In the genomic region with DNA sequence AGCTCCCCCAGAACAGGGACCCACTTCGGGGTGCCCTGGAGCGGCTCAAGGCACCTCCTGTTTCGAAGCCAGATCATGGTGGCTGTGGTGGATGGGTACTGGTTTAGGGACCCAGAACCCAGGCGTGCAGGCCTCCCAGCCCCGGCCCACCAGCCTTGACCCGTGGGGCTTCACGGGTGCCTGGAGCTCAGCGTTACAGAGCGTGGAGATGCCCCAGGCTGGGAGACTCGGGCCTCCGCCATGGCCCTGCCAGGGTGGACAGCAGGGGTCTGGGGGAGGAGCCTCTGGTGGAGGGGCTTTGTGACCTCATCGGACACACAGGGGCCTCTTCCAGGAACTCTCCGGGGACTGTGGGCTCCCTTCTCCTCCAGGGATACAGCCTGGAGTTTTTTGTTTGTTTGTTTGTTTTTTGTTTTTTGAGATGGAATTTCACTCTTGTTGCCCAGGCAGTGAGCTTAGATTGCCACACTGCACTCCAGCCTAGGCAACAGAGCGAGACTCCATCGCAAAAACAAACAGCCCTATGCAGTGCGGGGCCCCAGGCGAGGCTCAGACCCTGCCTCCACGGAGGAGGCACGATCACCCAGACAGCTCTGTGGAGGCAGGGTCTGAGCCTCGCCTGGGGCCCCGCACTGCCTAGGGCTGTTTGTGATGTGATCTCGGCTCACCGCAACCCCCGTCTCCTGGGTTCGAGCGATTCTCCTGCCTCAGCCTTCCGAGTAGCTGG, we compare ENCODE assay signal across 23 cellular contexts. TPM values are rescaled to one million over a fixed set of nuclear protein-coding genes. Genes with fewer than 3 reads are reported as not detected.
"Had no signal": no experiment of that assay in that cellular context is flagged by ENCODE, and none has a peak within 500 bp of the region (broad histone marks: within the 10 kb centered on the region; RNA-seq: fewer than 3 reads in every experiment).

A gene (minus strand): TSS at position 271 of the 727 bp plus-strand sequence. CDS start 194 bp downstream, at position 77.

- H3K4me1 ChIP-seq: adrenal gland, tibial artery, vagina had no signal

- DNase-seq: activated B cell treated with CpG ODN at 0.5 μM for 24 hours; activated CD4-positive, alpha-beta T cell treated with anti-CD3 and anti-CD28 coated beads, Interleukin-2, amount 10 ng/mL, durations not matched to agents 24 days and 14 days; activated CD8-positive, alpha-beta memory T cell treated with anti-CD3 and anti-CD28 coated beads, Interleukin-2, amount 50 U/mL, for 4 hours; activated CD8-positive, alpha-beta T cell treated with anti-CD3 and anti-CD28 coated beads, Interleukin-2, amount 10 ng/mL, durations not matched to agents 7 days and 5 days; activated effector memory CD4-positive, alpha-beta T cell treated with anti-CD3 and anti-CD28 coated beads, Interleukin-2, amount 50 U/mL, for 16 hours; activated T-cell treated with anti-CD3 and anti-CD28 coated beads, Interleukin-2, amount 50 U/mL, for 48 hours; adrenal gland; dorsolateral prefrontal cortex; endodermal cell; hippocampal formation; left cardiac atrium; naive thymus-derived CD4-positive, alpha-beta T cell; posterior cingulate gyrus; retina; stimulated activated CD4-positive, alpha-beta T cell treated with anti-CD3 and anti-CD28 coated beads, Interleukin-2, amount 100 ng/mL, for 48 hours; T-helper 17 cell; tibial artery had no signal

- H3K4me3 ChIP-seq: adrenal gland, cardiac muscle cell, dorsolateral prefrontal cortex, mucosa of descending colon, tibial artery, vagina had no signal

- H3K4me3 Mint-ChIP-seq: activated B cell treated with CpG ODN at 0.5 μM for 24 hours; activated CD4-positive, alpha-beta T cell treated with anti-CD3 and anti-CD28 coated beads, Interleukin-2, amount 10 ng/mL, durations not matched to agents 24 days and 14 days; activated CD8-positive, alpha-beta T cell treated with anti-CD3 and anti-CD28 coated beads, Interleukin-2, amount 10 ng/mL, durations not matched to agents 7 days and 5 days; activated naive CD4-positive, alpha-beta T cell treated with anti-CD3 and anti-CD28 coated beads, Interleukin-2, amount 50 U/mL, for 24 hours; endodermal cell; naive thymus-derived CD4-positive, alpha-beta T cell; stimulated activated memory B cell treated with anti-CD40 and anti-IgM and Interleukin-4, amounts not matched to agents 10 μg/mL and 1 μg/mL and 100 μg/mL, for 72 hours; T-helper 17 cell had no signal

- H3K27ac Mint-ChIP-seq: activated B cell treated with CpG ODN at 0.5 μM for 24 hours; activated CD4-positive, alpha-beta T cell treated with anti-CD3 and anti-CD28 coated beads, Interleukin-2, amount 10 ng/mL, durations not matched to agents 24 days and 14 days; activated CD8-positive, alpha-beta T cell treated with anti-CD3 and anti-CD28 coated beads, Interleukin-2, amount 10 ng/mL, durations not matched to agents 7 days and 5 days; activated naive CD4-positive, alpha-beta T cell treated with anti-CD3 and anti-CD28 coated beads, Interleukin-2, amount 50 U/mL, for 24 hours; endodermal cell; naive thymus-derived CD4-positive, alpha-beta T cell; stimulated activated memory B cell treated with anti-CD40 and anti-IgM and Interleukin-4, amounts not matched to agents 10 μg/mL and 1 μg/mL and 100 μg/mL, for 72 hours; T-helper 17 cell had no signal

- H3K9me3 Mint-ChIP-seq: activated B cell treated with CpG ODN at 0.5 μM for 24 hours; activated CD4-positive, alpha-beta T cell treated with anti-CD3 and anti-CD28 coated beads, Interleukin-2, amount 10 ng/mL, durations not matched to agents 24 days and 14 days; activated naive CD4-positive, alpha-beta T cell treated with anti-CD3 and anti-CD28 coated beads, Interleukin-2, amount 50 U/mL, for 24 hours; endodermal cell; naive thymus-derived CD4-positive, alpha-beta T cell; stimulated activated memory B cell treated with anti-CD40 and anti-IgM and Interleukin-4, amounts not matched to agents 10 μg/mL and 1 μg/mL and 100 μg/mL, for 72 hours had no signal

- H3K9me3 ChIP-seq: adrenal gland, mucosa of descending colon, tibial artery, vagina had no signal

- H3K27ac ChIP-seq: adrenal gland, cardiac muscle cell, dorsolateral prefrontal cortex, tibial artery, vagina had no signal

- H3K36me3 ChIP-seq: adrenal gland, cardiac muscle cell, tibial artery, vagina had no signal

- H3K4me1 Mint-ChIP-seq: activated B cell treated with CpG ODN at 0.5 μM for 24 hours; activated CD4-positive, alpha-beta T cell treated with anti-CD3 and anti-CD28 coated beads, Interleukin-2, amount 10 ng/mL, durations not matched to agents 24 days and 14 days; activated naive CD4-positive, alpha-beta T cell treated with anti-CD3 and anti-CD28 coated beads, Interleukin-2, amount 50 U/mL, for 24 hours; endodermal cell; stimulated activated memory B cell treated with anti-CD40 and anti-IgM and Interleukin-4, amounts not matched to agents 10 μg/mL and 1 μg/mL and 100 μg/mL, for 72 hours; T-helper 17 cell had no signal

- H3K36me3 Mint-ChIP-seq: activated naive CD4-positive, alpha-beta T cell treated with anti-CD3 and anti-CD28 coated beads, Interleukin-2, amount 50 U/mL, for 24 hours; naive thymus-derived CD4-positive, alpha-beta T cell; stimulated activated memory B cell treated with anti-CD40 and anti-IgM and Interleukin-4, amounts not matched to agents 10 μg/mL and 1 μg/mL and 100 μg/mL, for 72 hours had no signal

RNA-seq across cellular contexts. Expression of the gene that starts here (rescaled TPM):
- total RNA-seq: activated B cell treated with CpG ODN at 0.5 μM for 24 hours; activated CD4-positive, alpha-beta T cell treated with anti-CD3 and anti-CD28 coated beads, Interleukin-2, amount 10 ng/mL, durations not matched to agents 24 days and 14 days; activated CD8-positive, alpha-beta T cell treated with anti-CD3 and anti-CD28 coated beads, Interleukin-2, amount 10 ng/mL, durations not matched to agents 7 days and 5 days; adrenal gland; cardiac muscle cell; left cardiac atrium; lung microvascular endothelial cell; mucosa of descending colon; naive thymus-derived CD4-positive, alpha-beta T cell; vagina had no signal
